Comparison of ENCODE assay signal across 17 cellular contexts in the genomic region with DNA sequence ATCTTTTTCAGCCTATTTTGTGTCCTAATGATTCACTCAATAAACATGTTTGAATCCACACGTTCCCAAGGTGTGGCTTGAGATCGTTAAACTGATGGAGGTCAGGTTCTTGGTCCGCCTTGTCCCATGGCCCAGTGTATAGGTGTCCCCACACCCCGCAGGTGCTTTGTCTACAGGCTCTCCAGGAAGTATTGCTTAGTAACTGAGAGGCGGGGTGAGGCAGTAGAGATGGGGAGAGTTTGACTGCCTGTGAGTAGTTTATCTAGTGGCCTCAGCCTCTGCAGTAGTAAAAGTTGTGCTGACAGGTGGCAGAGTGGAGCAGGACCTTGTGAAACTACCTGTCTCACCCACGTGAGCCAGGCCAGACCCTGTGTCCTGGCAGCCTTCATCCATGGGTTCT. TPM values are rescaled to one million over a fixed set of nuclear protein-coding genes. Genes with fewer than 3 reads are reported as not detected.
DNase-seq lines count a peak whose midpoint lies in the region; ATAC-seq, FAIRE-seq and TF ChIP-seq lines count a peak whose summit lies in the region.
"Not testable (repeated sequence)": the region's sequence is repeated elsewhere in the genome, so short reads cannot be mapped to it uniquely, and the experiment has no call there.
"Had no signal": no experiment of that assay in that cellular context is flagged by ENCODE, and none has a peak within 500 bp of the region (broad histone marks: within the 10 kb centered on the region; RNA-seq: fewer than 3 reads in every experiment).

No MANE protein-coding gene starts in this region.

- not testable (repeated sequence) for DNase-seq in CD8-positive, alpha-beta memory T cell; LNCaP clone FGC (ENCODE audit: low read depth); activated T-cell treated with anti-CD3 and anti-CD28 coated beads, Interleukin-2, amount 50 U/mL, for 24 hours; immature natural killer cell; naive thymus-derived CD8-positive, alpha-beta T cell
- DNase-seq in SK-N-DZ (ENCODE audit: low spot score) (peak; percentile 0), bronchial epithelial cell (ENCODE audit: low read depth) (peak; percentile 19)

- H3K36me3 Mint-ChIP-seq in CD8-positive, alpha-beta memory T cell: peaks cover 0 to 53% (median 10%) of the 10 kb centered on the region in 3 donors
- H3K36me3 Mint-ChIP-seq in activated T-cell treated with anti-CD3 and anti-CD28 coated beads, Interleukin-2, amount 50 U/mL, for 24 hours (ENCODE audit: low read depth): peaks cover 74% of the 10 kb centered on the region
- peaks cover 5 to 27% (median 7%) of the 10 kb centered on the region in 3 donors for H3K36me3 Mint-ChIP-seq in immature natural killer cell
- peaks cover 0 to 68% (median 0%) of the 10 kb centered on the region in 3 donors for H3K36me3 Mint-ChIP-seq in naive thymus-derived CD8-positive, alpha-beta T cell
- H3K36me3 Mint-ChIP-seq in stimulated activated naive CD8-positive, alpha-beta T cell treated with anti-CD3 and anti-CD28 coated beads, Interleukin-15, Interleukin-2, amounts not matched to agents 100 ng/mL and 50 ng/mL, for 24 hours (ENCODE audit: low read depth): peaks cover 55% of the 10 kb centered on the region

- H3K27ac Mint-ChIP-seq in CD8-positive, alpha-beta memory T cell: peak overlapping the region in 6 of 8 donors; percentile 17 to 89 (median 49)
- H3K27ac Mint-ChIP-seq in activated T-cell treated with anti-CD3 and anti-CD28 coated beads, Interleukin-2, amount 50 U/mL, for 24 hours: peak overlapping the region; percentile 68
- peak overlapping the region; percentile 21 to 100 (median 52) for H3K27ac Mint-ChIP-seq in immature natural killer cell
- H3K27ac Mint-ChIP-seq in naive thymus-derived CD8-positive, alpha-beta T cell: peak overlapping the region in 8 of 10 donors; percentile 6 to 75 (median 71)
- H3K27ac Mint-ChIP-seq in stimulated activated naive CD8-positive, alpha-beta T cell treated with anti-CD3 and anti-CD28 coated beads, Interleukin-15, Interleukin-2, amounts not matched to agents 100 ng/mL and 50 ng/mL, for 24 hours: peak overlapping the region; percentile 54

- not testable (repeated sequence) for H3K4me3 ChIP-seq in CD8-positive, alpha-beta memory T cell (ENCODE audit: low read length); LNCaP clone FGC (ENCODE audit: low read depth, low read length); bronchial epithelial cell (ENCODE audit: low read depth, low read length)

- not testable (repeated sequence) for H3K9me3 ChIP-seq in CD8-positive, alpha-beta memory T cell (ENCODE audit: low read length)

- not testable (repeated sequence) for H3K4me3 Mint-ChIP-seq in CD8-positive, alpha-beta memory T cell; activated T-cell treated with anti-CD3 and anti-CD28 coated beads, Interleukin-2, amount 50 U/mL, for 24 hours; immature natural killer cell; naive thymus-derived CD8-positive, alpha-beta T cell; stimulated activated naive CD8-positive, alpha-beta T cell treated with anti-CD3 and anti-CD28 coated beads, Interleukin-15, Interleukin-2, amounts not matched to agents 100 ng/mL and 50 ng/mL, for 24 hours

- not testable (repeated sequence) for H3K27me3 ChIP-seq in CD8-positive, alpha-beta memory T cell (ENCODE audit: insufficient read depth, low read length, poor library complexity, severe bottlenecking); bronchial epithelial cell (ENCODE audit: control insufficient read depth, insufficient read depth, low read length)

- POLR2A ChIA-PET in CD8-positive, alpha-beta memory T cell (lab: Charles Lee); naive thymus-derived CD8-positive, alpha-beta T cell (lab: Charles Lee): not testable (repeated sequence)

- not testable (repeated sequence) for FAIRE-seq in bronchial epithelial cell (lab: Jason Lieb, UNC)

- ATAC-seq in naive thymus-derived CD8-positive, alpha-beta T cell: not testable (repeated sequence)

- H3K4me1 Mint-ChIP-seq in CD8-positive, alpha-beta memory T cell: peaks cover 24 to 44% (median 25%) of the 10 kb centered on the region in 3 donors
- peaks cover 59% of the 10 kb centered on the region for H3K4me1 Mint-ChIP-seq in activated T-cell treated with anti-CD3 and anti-CD28 coated beads, Interleukin-2, amount 50 U/mL, for 24 hours (ENCODE audit: low read depth)
- peaks cover 35 to 54% of the 10 kb centered on the region in 2 donors for H3K4me1 Mint-ChIP-seq in immature natural killer cell
- H3K4me1 Mint-ChIP-seq in naive thymus-derived CD8-positive, alpha-beta T cell: peaks cover 8 to 52% (median 32%) of the 10 kb centered on the region in 4 donors
- H3K4me1 Mint-ChIP-seq in stimulated activated naive CD8-positive, alpha-beta T cell treated with anti-CD3 and anti-CD28 coated beads, Interleukin-15, Interleukin-2, amounts not matched to agents 100 ng/mL and 50 ng/mL, for 24 hours (ENCODE audit: low read depth): peaks cover 70% of the 10 kb centered on the region

- H3K27me3 Mint-ChIP-seq in CD8-positive, alpha-beta memory T cell; activated T-cell treated with anti-CD3 and anti-CD28 coated beads, Interleukin-2, amount 50 U/mL, for 24 hours; immature natural killer cell (ENCODE audit: low read depth in 3 of 3); naive thymus-derived CD8-positive, alpha-beta T cell; stimulated activated naive CD8-positive, alpha-beta T cell treated with anti-CD3 and anti-CD28 coated beads, Interleukin-15, Interleukin-2, amounts not matched to agents 100 ng/mL and 50 ng/mL, for 24 hours: not testable (repeated sequence)

- not testable (repeated sequence) for H3K9me3 Mint-ChIP-seq in CD8-positive, alpha-beta memory T cell; activated T-cell treated with anti-CD3 and anti-CD28 coated beads, Interleukin-2, amount 50 U/mL, for 24 hours; immature natural killer cell; naive thymus-derived CD8-positive, alpha-beta T cell; stimulated activated naive CD8-positive, alpha-beta T cell treated with anti-CD3 and anti-CD28 coated beads, Interleukin-15, Interleukin-2, amounts not matched to agents 100 ng/mL and 50 ng/mL, for 24 hours

- peaks cover 16% of the 10 kb centered on the region for H3K4me1 ChIP-seq in CD8-positive, alpha-beta memory T cell (ENCODE audit: insufficient read depth, low read length)

- not testable (repeated sequence) for H3K27ac ChIP-seq in CD8-positive, alpha-beta memory T cell (ENCODE audit: low read depth, low read length)

- CTCF ChIA-PET in CD8-positive, alpha-beta memory T cell (lab: Charles Lee): not testable (repeated sequence)

- not testable (repeated sequence) for H3K36me3 ChIP-seq in CD8-positive, alpha-beta memory T cell (ENCODE audit: insufficient read depth, low read length); bronchial epithelial cell (ENCODE audit: control insufficient read depth, insufficient read depth, low read length)

- TF ChIP-seq CTCF in LNCaP clone FGC (IDR thresholded peaks at IDR 0.05; ENCODE audit: control insufficient read depth, extremely low read depth, insufficient read depth): peak; percentile 12; the same call in 1 of the 2 replicates
- not testable (repeated sequence) for TF ChIP-seq CTCF in bronchial epithelial cell (IDR thresholded peaks at IDR 0.05; ENCODE audit: insufficient read depth, low read length, severe bottlenecking)

RNA-seq across cellular contexts. Expression of gene PILRB, which starts 16.6 kb away (rescaled TPM):
- 10 to 100 TPM; 33.5 to 33.7 TPM for total RNA-seq in CD8-positive, alpha-beta memory T cell
- 18.1 TPM for polyA plus RNA-seq in CD8-positive, alpha-beta memory T cell
- polyA plus RNA-seq in SK-N-DZ (2014; cell fraction: cytosol; rRNA removed): 18.8 and 26.7 TPM in 2 replicates
- 206 and 266 TPM in 2 replicates for polyA plus RNA-seq in SK-N-DZ (2014; cell fraction: nucleus; rRNA removed)
- 5.5 and 7.8 TPM in 2 replicates for total RNA-seq in bronchial epithelial cell
- polyA plus RNA-seq in immature natural killer cell: 10 to 100 TPM; 12.2 to 42.1 (median 12.2) TPM
- total RNA-seq in naive thymus-derived CD8-positive, alpha-beta T cell: 100 to 1,000 TPM; 129 to 130 TPM
- 10 to 100 TPM in 1 of 3 donors, 1 to 10 TPM in 2; 2.5 to 14.6 (median 3.3) TPM for polyA plus RNA-seq in naive thymus-derived CD8-positive, alpha-beta T cell

RNA-seq across cellular contexts. Expression of gene PILRA, which starts 32.0 kb away (rescaled TPM):
- 1 to 10 TPM in 1 of 2 experiments, under 1 TPM in 1; 0.84 to 1.9 TPM for total RNA-seq in CD8-positive, alpha-beta memory T cell
- polyA plus RNA-seq in CD8-positive, alpha-beta memory T cell: 0.37 TPM
- 0.32 and 2.1 TPM in 2 replicates for polyA plus RNA-seq in SK-N-DZ (2014; cell fraction: cytosol; rRNA removed)
- 2.4 and 3.6 TPM in 2 replicates for polyA plus RNA-seq in SK-N-DZ (2014; cell fraction: nucleus; rRNA removed)
- total RNA-seq in bronchial epithelial cell: 0.13 TPM in 1 of 2 replicates, not detected in the other
- 1 to 10 TPM; 1.5 to 2.4 (median 2.0) TPM for polyA plus RNA-seq in immature natural killer cell
- total RNA-seq in naive thymus-derived CD8-positive, alpha-beta T cell: 10 to 100 TPM in 1 of 2 experiments, 1 to 10 TPM in 1; 8.6 to 10.6 TPM
- polyA plus RNA-seq in naive thymus-derived CD8-positive, alpha-beta T cell: under 1 TPM; 0.35 to 0.63 (median 0.60) TPM
- total RNA-seq: epithelial cell of proximal tubule had no signal

RNA-seq across cellular contexts. Expression of gene SPDYE3, which starts 33.8 kb away (rescaled TPM):
- not detected for total RNA-seq in CD8-positive, alpha-beta memory T cell
- polyA plus RNA-seq in CD8-positive, alpha-beta memory T cell: 9.8 TPM
- not detected in 2 replicates for polyA plus RNA-seq in SK-N-DZ (2014; cell fraction: cytosol; rRNA removed)
- polyA plus RNA-seq in SK-N-DZ (2014; cell fraction: nucleus; rRNA removed): not detected in 2 replicates
- not detected in 2 replicates for total RNA-seq in bronchial epithelial cell
- 10 to 100 TPM in 1 of 3 donors, 1 to 10 TPM in 2; 6.8 to 11.1 (median 7.6) TPM for polyA plus RNA-seq in immature natural killer cell
- not detected for total RNA-seq in naive thymus-derived CD8-positive, alpha-beta T cell
- polyA plus RNA-seq in naive thymus-derived CD8-positive, alpha-beta T cell: 10 to 100 TPM in 1 of 3 donors, 1 to 10 TPM in 2; 4.8 to 10.9 (median 7.7) TPM
- total RNA-seq: activated CD4-positive, alpha-beta memory T cell treated with anti-CD3 and anti-CD28 coated beads, Interleukin-2, amount 10 ng/mL, durations not matched to agents 7 days and 5 days; adrenal gland; chondrocyte; epithelial cell of proximal tubule; heart right ventricle; left cardiac atrium; occipital lobe; subcutaneous adipose tissue; upper lobe of left lung had no signal
